Comparison of ENCODE assay signal across 19 cellular contexts in the genomic region with DNA sequence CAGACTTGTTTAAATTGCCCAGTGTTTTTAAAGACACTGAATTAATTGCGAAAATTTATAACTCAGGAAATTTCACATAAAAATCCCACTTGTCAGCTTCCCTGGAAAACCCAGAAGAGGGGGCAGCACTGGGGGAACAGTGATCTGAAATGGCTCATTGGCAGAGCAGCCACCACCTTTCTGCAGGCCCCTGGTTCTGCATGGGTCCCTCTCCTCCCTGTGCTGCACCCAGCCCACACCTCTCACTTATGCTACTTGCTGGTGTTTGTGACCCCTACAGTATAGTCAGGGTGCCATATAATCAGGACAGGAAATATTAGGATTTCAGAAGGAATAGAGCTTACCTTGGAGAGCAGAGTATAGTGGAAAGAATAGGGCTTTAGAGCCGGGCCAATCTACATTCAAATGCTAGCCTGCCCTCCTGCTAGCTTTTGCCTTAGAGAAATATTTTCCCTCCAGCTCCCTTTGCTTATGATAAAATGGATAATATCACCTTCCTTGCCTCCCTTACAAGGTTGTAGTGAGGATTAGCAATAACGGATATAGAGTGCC. TPM values are rescaled to one million over a fixed set of nuclear protein-coding genes. Genes with fewer than 3 reads are reported as not detected.
DNase-seq lines count a peak whose midpoint lies in the region; ATAC-seq and TF ChIP-seq lines count a peak whose summit lies in the region.
"Had no signal": no experiment of that assay in that cellular context is flagged by ENCODE, and none has a peak within 500 bp of the region (broad histone marks: within the 10 kb centered on the region; RNA-seq: fewer than 3 reads in every experiment).

No MANE protein-coding gene starts in this region.

- no peak overlapping the region for H3K4me3 ChIP-seq in mesenchymal stem cell (ENCODE audit: insufficient read depth in 1 of 2, low read depth in 1 of 2, low read length in 2 of 2)
- H3K4me3 ChIP-seq: BLaER1, GM23248 had no signal

- no peak overlapping the region for H2BK120ac ChIP-seq in mesenchymal stem cell (ENCODE audit: low read depth, low read length)

- H3K14ac ChIP-seq in mesenchymal stem cell (ENCODE audit: low read length in 2 of 2), result no peak overlapping the region

- no peak overlapping the region for H3K4me2 ChIP-seq in mesenchymal stem cell (ENCODE audit: low read length, poor library complexity, severe bottlenecking)
- H3K4me2 ChIP-seq: BLaER1 had no signal

- no peaks in the 10 kb centered on the region for H3K27me3 Mint-ChIP-seq in activated T-cell treated with anti-CD3 and anti-CD28 coated beads, Interleukin-2, amount 50 U/mL, for 72 hours (ENCODE audit: low read depth)
- no peaks in the 10 kb centered on the region for H3K27me3 Mint-ChIP-seq in T-helper 17 cell
- H3K27me3 Mint-ChIP-seq in progenitor cell of endocrine pancreas, result no peaks in the 10 kb centered on the region
- no peaks in the 10 kb centered on the region for H3K27me3 Mint-ChIP-seq in stimulated activated naive CD8-positive, alpha-beta T cell treated with anti-CD3 and anti-CD28 coated beads, Interleukin-15, amount 100 ng/mL, for 72 hours
- H3K27me3 Mint-ChIP-seq: B cell; CD4-positive, CD25-positive, alpha-beta regulatory T cell had no signal

- H2AFZ ChIP-seq in mesenchymal stem cell (ENCODE audit: low read depth, low read length), result no peak overlapping the region
- H2AFZ ChIP-seq: GM23248 had no signal

- peaks cover 0 to 9% of the 10 kb centered on the region in 2 experiments for H3K27me3 ChIP-seq in mesenchymal stem cell (ENCODE audit: control insufficient read depth in 1 of 2, insufficient read depth in 1 of 2, low read length in 2 of 2)
- H3K27me3 ChIP-seq: BLaER1 had no signal

- no peak overlapping the region for H2BK12ac ChIP-seq in mesenchymal stem cell (ENCODE audit: low read length in 2 of 2)

- H3K27ac Mint-ChIP-seq in activated T-cell treated with anti-CD3 and anti-CD28 coated beads, Interleukin-2, amount 50 U/mL, for 72 hours, result peak overlapping the region; percentile 23
- H3K27ac Mint-ChIP-seq in T-helper 17 cell (peak overlapping the region; percentile 3), progenitor cell of endocrine pancreas (peak overlapping the region; percentile 85)
- H3K27ac Mint-ChIP-seq in stimulated activated naive CD8-positive, alpha-beta T cell treated with anti-CD3 and anti-CD28 coated beads, Interleukin-15, amount 100 ng/mL, for 72 hours, result no peak overlapping the region
- H3K27ac Mint-ChIP-seq: B cell; CD8-positive, alpha-beta T cell had no signal

- no peak for ATAC-seq in activated T-cell treated with anti-CD3 and anti-CD28 coated beads, Interleukin-2, amount 50 U/mL, for 72 hours (replicated peaks in 1 of 2)
- no peak for ATAC-seq in T-helper 17 cell
- no peak for ATAC-seq in stimulated activated naive CD8-positive, alpha-beta T cell treated with anti-CD3 and anti-CD28 coated beads, Interleukin-15, amount 100 ng/mL, for 72 hours
- ATAC-seq in Right ventricle myocardium superior (ENCODE audit: poor library complexity), result no peak
- ATAC-seq in GM21423 (IDR thresholded peaks at IDR 0.05; ENCODE audit: unreplicated experiment), result no peak
- ATAC-seq: CD8-positive, alpha-beta T cell had no signal

- H3K4me3 Mint-ChIP-seq in activated T-cell treated with anti-CD3 and anti-CD28 coated beads, Interleukin-2, amount 50 U/mL, for 72 hours, result no peak overlapping the region
- H3K4me3 Mint-ChIP-seq in T-helper 17 cell (no peak overlapping the region), progenitor cell of endocrine pancreas (ENCODE audit: low read depth) (no peak overlapping the region)
- H3K4me3 Mint-ChIP-seq in stimulated activated naive CD8-positive, alpha-beta T cell treated with anti-CD3 and anti-CD28 coated beads, Interleukin-15, amount 100 ng/mL, for 72 hours, result no peak overlapping the region
- H3K4me3 Mint-ChIP-seq: B cell; CD4-positive, CD25-positive, alpha-beta regulatory T cell; CD8-positive, alpha-beta T cell had no signal

- no peak for TF ChIP-seq CTCF in progenitor cell of endocrine pancreas (IDR thresholded peaks at IDR 0.05; ENCODE audit: unreplicated experiment)

- 90% methylated on average over 2 of the region's 3 CpGs for WGBS in mesenchymal stem cell

- no peak overlapping the region for H3K9ac ChIP-seq in mesenchymal stem cell (ENCODE audit: low read length)
- H3K9ac ChIP-seq: BLaER1, GM23248 had no signal

- no peak overlapping the region for H2AK5ac ChIP-seq in mesenchymal stem cell (ENCODE audit: low read length, severe bottlenecking)

- H2BK15ac ChIP-seq in mesenchymal stem cell (ENCODE audit: low read depth, poor library complexity, severe bottlenecking), result no peak overlapping the region

- H3K27ac ChIP-seq in mesenchymal stem cell (ENCODE audit: low read length, poor library complexity, severe bottlenecking), result no peak overlapping the region
- H3K27ac ChIP-seq: 22Rv1, BLaER1, C4-2B, GM23248 had no signal

- no peak for DNase-seq in activated T-cell treated with anti-CD3 and anti-CD28 coated beads, Interleukin-2, amount 50 U/mL, for 72 hours
- DNase-seq in activated T-cell treated with anti-CD3 and anti-CD28 coated beads, Interleukin-2, amount 50 U/mL, for 1 hour, result no peak
- DNase-seq in T-helper 17 cell, result no peak
- no peak for DNase-seq in mesenchymal stem cell
- no peak for DNase-seq in progenitor cell of endocrine pancreas (ENCODE audit: low spot score, unreplicated experiment)
- no peak for DNase-seq in stimulated activated naive CD8-positive, alpha-beta T cell treated with anti-CD3 and anti-CD28 coated beads, Interleukin-15, amount 100 ng/mL, for 72 hours
- DNase-seq in Right ventricle myocardium superior, result no peak
- DNase-seq: Caco-2; CD4-positive, CD25-positive, alpha-beta regulatory T cell; CD8-positive, alpha-beta T cell; DMS153; DND-41; GM23248; HCEC 1CT had no signal

- H3K4me1 ChIP-seq in mesenchymal stem cell (ENCODE audit: control insufficient read depth, insufficient read depth, low read depth, low read length), result no peaks in the 10 kb centered on the region
- H3K4me1 ChIP-seq: BLaER1, Caco-2 had no signal

- H3K36me3 ChIP-seq in mesenchymal stem cell (ENCODE audit: control insufficient read depth in 1 of 2, insufficient read depth in 2 of 2, low read depth in 1 of 2, low read length in 2 of 2), result peaks cover 0 to 71% of the 10 kb centered on the region in 2 experiments

- no peak overlapping the region for H3K18ac ChIP-seq in mesenchymal stem cell (ENCODE audit: low read depth in 1 of 2, low read length in 2 of 2)

- H4K8ac ChIP-seq in mesenchymal stem cell (ENCODE audit: low read length), result no peak overlapping the region

- H3K9me3 Mint-ChIP-seq in activated T-cell treated with anti-CD3 and anti-CD28 coated beads, Interleukin-2, amount 50 U/mL, for 72 hours, result no peaks in the 10 kb centered on the region
- no peaks in the 10 kb centered on the region for H3K9me3 Mint-ChIP-seq in progenitor cell of endocrine pancreas (ENCODE audit: low read depth)
- H3K9me3 Mint-ChIP-seq in stimulated activated naive CD8-positive, alpha-beta T cell treated with anti-CD3 and anti-CD28 coated beads, Interleukin-15, amount 100 ng/mL, for 72 hours, result no peaks in the 10 kb centered on the region
- H3K9me3 Mint-ChIP-seq: CD4-positive, CD25-positive, alpha-beta regulatory T cell; CD8-positive, alpha-beta T cell had no signal

- H3K23ac ChIP-seq in mesenchymal stem cell (ENCODE audit: low read length in 2 of 2), result no peak overlapping the region

- H3K4me1 Mint-ChIP-seq in activated T-cell treated with anti-CD3 and anti-CD28 coated beads, Interleukin-2, amount 50 U/mL, for 72 hours (ENCODE audit: low read depth), result peaks cover 10% of the 10 kb centered on the region
- H3K4me1 Mint-ChIP-seq in T-helper 17 cell, result peaks cover 9% of the 10 kb centered on the region
- H3K4me1 Mint-ChIP-seq in progenitor cell of endocrine pancreas (ENCODE audit: low read depth), result no peaks in the 10 kb centered on the region
- no peaks in the 10 kb centered on the region for H3K4me1 Mint-ChIP-seq in stimulated activated naive CD8-positive, alpha-beta T cell treated with anti-CD3 and anti-CD28 coated beads, Interleukin-15, amount 100 ng/mL, for 72 hours
- H3K4me1 Mint-ChIP-seq: B cell had no signal

- H4K91ac ChIP-seq in mesenchymal stem cell (ENCODE audit: low read length), result peak overlapping the region; percentile 45

- H3K9me3 ChIP-seq in T-helper 17 cell (ENCODE audit: control insufficient read depth, low read length, poor library complexity, severe bottlenecking) (no peaks in the 10 kb centered on the region), mesenchymal stem cell (ENCODE audit: control insufficient read depth, low read length) (no peaks in the 10 kb centered on the region)
- H3K9me3 ChIP-seq: BLaER1, Caco-2 had no signal

- peaks cover 2% of the 10 kb centered on the region for H3K79me1 ChIP-seq in mesenchymal stem cell (replicated peaks; ENCODE audit: low read length, poor library complexity, severe bottlenecking)

- intact Hi-C loops in Right ventricle myocardium superior (cut with DNase I), result no loop called here

- no peak overlapping the region for H2BK5ac ChIP-seq in mesenchymal stem cell (ENCODE audit: low read depth, low read length, poor library complexity, severe bottlenecking)

- no peak overlapping the region for H3K4ac ChIP-seq in mesenchymal stem cell (ENCODE audit: low read depth in 1 of 2, low read length in 2 of 2)

- H3K36me3 Mint-ChIP-seq in activated T-cell treated with anti-CD3 and anti-CD28 coated beads, Interleukin-2, amount 50 U/mL, for 72 hours (ENCODE audit: insufficient read depth in 2 of 2), result peaks cover 7 to 18% of the 10 kb centered on the region in 2 donors
- H3K36me3 Mint-ChIP-seq in T-helper 17 cell (ENCODE audit: low read depth) (peaks cover 22% of the 10 kb centered on the region), progenitor cell of endocrine pancreas (ENCODE audit: insufficient read depth) (peaks cover 8% of the 10 kb centered on the region)

RNA-seq across cellular contexts. Expression of gene C11orf96, which starts 28.5 kb away (rescaled TPM):
- total RNA-seq in activated T-cell treated with anti-CD3 and anti-CD28 coated beads, Interleukin-2, amount 50 U/mL, for 72 hours, result 1 to 10 TPM; 4.7 to 8.6 TPM
- total RNA-seq in T-helper 17 cell, result under 1 TPM in 1 of 2 donors, not detected in 1; 0.34 TPM
- 134 TPM for polyA plus RNA-seq in mesenchymal stem cell (2013, experiment 1 of 2)
- 133 TPM for polyA plus RNA-seq in mesenchymal stem cell (2013, experiment 2 of 2)
- total RNA-seq in progenitor cell of endocrine pancreas, result 0.38 and 0.47 TPM in 2 replicates
- total RNA-seq in Right ventricle myocardium superior, result 21.0 TPM
- total RNA-seq: Caco-2 had no signal
- polyA plus RNA-seq: CD4-positive, CD25-positive, alpha-beta regulatory T cell had no signal

RNA-seq across cellular contexts. Expression of gene ALKBH3, which starts 33.3 kb away (rescaled TPM):
- total RNA-seq in activated T-cell treated with anti-CD3 and anti-CD28 coated beads, Interleukin-2, amount 50 U/mL, for 72 hours, result 10 to 100 TPM; 81.7 to 84.4 TPM
- total RNA-seq in T-helper 17 cell (10 to 100 TPM; 28.8 to 31.2 TPM), progenitor cell of endocrine pancreas (19.8 and 22.0 TPM in 2 replicates), Right ventricle myocardium superior (14.7 TPM)
- 22.0 TPM for polyA plus RNA-seq in mesenchymal stem cell (2013, experiment 1 of 2)
- polyA plus RNA-seq in mesenchymal stem cell (2013, experiment 2 of 2), result 20.7 TPM

Comparison
In these comparisons a context has a peak if more than half of its experiments do, and no peak if none do; other contexts are left out.
1. H3K27ac Mint-ChIP-seq: peak in activated T-cell treated with anti-CD3 and anti-CD28 coated beads, Interleukin-2, amount 50 U/mL, for 72 hours (single experiment), T-helper 17 cell (single experiment) and progenitor cell of endocrine pancreas (single experiment); none in stimulated activated naive CD8-positive, alpha-beta T cell treated with anti-CD3 and anti-CD28 coated beads, Interleukin-15, amount 100 ng/mL, for 72 hours (0 of 2).